27 cellular contexts compared by ENCODE assay signal in the genomic region with DNA sequence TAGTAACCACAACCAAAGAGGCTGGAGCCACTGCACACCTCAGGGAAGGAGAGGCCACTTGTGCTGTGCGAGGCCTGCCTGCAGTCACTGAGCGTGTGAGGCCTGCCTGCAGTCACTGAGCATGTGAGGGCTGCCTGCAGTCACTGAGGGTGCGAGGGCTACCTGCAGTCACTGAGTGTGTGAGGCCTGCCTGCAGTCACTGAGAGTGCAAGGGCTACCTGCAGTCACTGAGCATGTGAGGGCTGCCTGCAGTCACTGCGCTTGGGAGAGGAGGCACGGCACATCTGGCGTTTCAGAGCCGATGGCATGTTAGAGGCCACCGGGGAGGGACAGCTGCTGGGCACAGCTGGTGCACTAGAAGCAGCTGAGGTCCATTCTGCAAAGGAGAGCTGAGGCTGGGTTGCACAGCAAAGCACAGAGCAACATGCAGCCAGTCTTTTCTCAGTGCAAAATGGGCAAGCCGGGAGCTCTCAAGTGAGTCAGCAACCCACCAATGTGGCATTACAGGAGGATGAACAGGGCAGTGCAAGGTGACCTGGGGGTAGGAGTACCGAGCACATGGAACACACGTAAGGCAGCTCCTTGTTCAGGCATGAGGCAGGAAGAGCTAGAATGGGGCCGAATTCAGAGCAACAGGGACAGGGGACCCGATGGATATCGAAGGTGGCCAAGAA.
"Had no signal": no experiment of that assay in that cellular context is flagged by ENCODE, and none has a peak within 500 bp of the region (broad histone marks: within the 10 kb centered on the region; RNA-seq: fewer than 3 reads in every experiment).

No MANE protein-coding gene starts in this region.

- H3K27ac Mint-ChIP-seq: activated CD8-positive, alpha-beta memory T cell treated with anti-CD3 and anti-CD28 coated beads, Interleukin-2, amount 10 ng/mL, durations not matched to agents 7 days and 5 days; activated naive CD4-positive, alpha-beta T cell treated with anti-CD3 and anti-CD28 coated beads for 36 hours; activated naive CD8-positive, alpha-beta T cell; activated T-cell treated with anti-CD3 and anti-CD28 coated beads, Interleukin-2, amount 50 U/mL, for 24 hours; activated T-helper 1 cell treated with anti-CD3 and anti-CD28 coated beads, Interleukin-12 subunit alpha, Interleukin-12 subunit beta, Interleukin-2, Interleukin-4 antibody, amounts not matched to agents 30 ng/mL and 10 ng/mL and 1 ng/mL, durations not matched to agents 14 hours and 24 hours and 36 hours; T-helper 1 cell treated with Interleukin-12 subunit alpha and Interleukin-12 subunit beta and Interleukin-4 antibody, amounts not matched to agents 30 μg/mL and 1 μg/mL, for 36 hours; WTC11 had no signal

- H3K36me3 Mint-ChIP-seq: activated CD8-positive, alpha-beta memory T cell treated with anti-CD3 and anti-CD28 coated beads, Interleukin-2, amount 10 ng/mL, durations not matched to agents 7 days and 5 days; activated naive CD8-positive, alpha-beta T cell had no signal

- H3K9me3 Mint-ChIP-seq: activated naive CD4-positive, alpha-beta T cell treated with anti-CD3 and anti-CD28 coated beads for 36 hours; activated T-cell treated with anti-CD3 and anti-CD28 coated beads, Interleukin-2, amount 50 U/mL, for 24 hours; activated T-helper 1 cell treated with anti-CD3 and anti-CD28 coated beads, Interleukin-12 subunit alpha, Interleukin-12 subunit beta, Interleukin-2, Interleukin-4 antibody, amounts not matched to agents 30 ng/mL and 10 ng/mL and 1 ng/mL, durations not matched to agents 14 hours and 24 hours and 36 hours; T-helper 1 cell treated with Interleukin-12 subunit alpha and Interleukin-12 subunit beta and Interleukin-4 antibody, amounts not matched to agents 30 μg/mL and 1 μg/mL, for 36 hours had no signal

- FAIRE-seq: astrocyte, RCC 7860 had no signal

- H3K27me3 ChIP-seq: MG63 had no signal

- H3K36me3 ChIP-seq: MG63 had no signal

- ATAC-seq: activated CD8-positive, alpha-beta memory T cell treated with anti-CD3 and anti-CD28 coated beads, Interleukin-2, amount 10 ng/mL, durations not matched to agents 7 days and 5 days; WTC11 had no signal

- H3K4me3 ChIP-seq: MG63 had no signal

- DNase-seq: activated CD4-positive, alpha-beta T cell treated with anti-CD3 and anti-CD28 coated beads for 48 hours; activated CD4-positive, alpha-beta T cell treated with anti-CD3 and anti-CD28 coated beads, Interleukin-2, amount 50 U/mL, for 48 hours; activated CD4-positive, CD25-positive, alpha-beta regulatory T cell treated with anti-CD3 and anti-CD28 coated beads, Interleukin-2, amount 50 U/mL, for 72 hours; activated CD8-positive, alpha-beta memory T cell treated with anti-CD3 and anti-CD28 coated beads, Interleukin-2, amount 10 ng/mL, durations not matched to agents 7 days and 5 days; activated gamma-delta T cell; activated naive CD4-positive, alpha-beta T cell treated with anti-CD3 and anti-CD28 coated beads for 36 hours; activated T-cell treated with anti-CD3 and anti-CD28 coated beads, Interleukin-2, amount 50 U/mL, for 24 hours; amygdala; MG63; MV-4-11; NCI-H1092 treated with DMSO at 0.1 percent for 48 hours; NCI-H1417 treated with DMSO at 0.1 percent for 48 hours; NCI-H1694; NCI-H2029; NCI-H2107; NCI-H2171 treated with DMSO at 0.1 percent for 48 hours; NCI-H226; NCI-H526; NCI-H82; SHP77 treated with DMSO at 0.1 percent for 48 hours had no signal

- H3K4me3 Mint-ChIP-seq: activated CD8-positive, alpha-beta memory T cell treated with anti-CD3 and anti-CD28 coated beads, Interleukin-2, amount 10 ng/mL, durations not matched to agents 7 days and 5 days; activated naive CD4-positive, alpha-beta T cell treated with anti-CD3 and anti-CD28 coated beads for 36 hours; activated naive CD8-positive, alpha-beta T cell; activated T-cell treated with anti-CD3 and anti-CD28 coated beads, Interleukin-2, amount 50 U/mL, for 24 hours; activated T-helper 1 cell treated with anti-CD3 and anti-CD28 coated beads, Interleukin-12 subunit alpha, Interleukin-12 subunit beta, Interleukin-2, Interleukin-4 antibody, amounts not matched to agents 30 ng/mL and 10 ng/mL and 1 ng/mL, durations not matched to agents 14 hours and 24 hours and 36 hours; brain; T-helper 1 cell treated with Interleukin-12 subunit alpha and Interleukin-12 subunit beta and Interleukin-4 antibody, amounts not matched to agents 30 μg/mL and 1 μg/mL, for 36 hours; WTC11 had no signal

- H3K4me1 Mint-ChIP-seq: activated CD8-positive, alpha-beta memory T cell treated with anti-CD3 and anti-CD28 coated beads, Interleukin-2, amount 10 ng/mL, durations not matched to agents 7 days and 5 days had no signal

- H3K27me3 Mint-ChIP-seq: activated CD8-positive, alpha-beta memory T cell treated with anti-CD3 and anti-CD28 coated beads, Interleukin-2, amount 10 ng/mL, durations not matched to agents 7 days and 5 days; activated T-cell treated with anti-CD3 and anti-CD28 coated beads, Interleukin-2, amount 50 U/mL, for 24 hours had no signal

- H3K9me3 ChIP-seq: MG63 had no signal
